1 cellular context compared by ENCODE assay signal in genomic region chr2:144519934-144520717, GRCh38.
TF ChIP-seq lines count a peak whose summit lies in the region.

ZEB2 (minus strand) TSS chr2:144520119; CDS start chr2:144517350, 2,769 bp downstream.

TF ChIP-seq in HCT116, 20 proteins besides CTCF, POLR2A, EP300 and RAD21 (continued from another document):
- TF ChIP-seq CEBPB (IDR thresholded peaks at IDR 0.05; ENCODE audit: low read depth) (no peak), EGR1 (IDR thresholded peaks at IDR 0.05; ENCODE audit: low read depth) (no peak), EZH2 (IDR thresholded peaks at IDR 0.05) (no peak), ZFX (IDR thresholded peaks at IDR 0.05) (no peak), EZH2phosphoT487 (IDR thresholded peaks at IDR 0.05; ENCODE audit: borderline replicate concordance) (no peak), ZNF274 (IDR thresholded peaks at IDR 0.05; ENCODE audit: low read depth, low read length) (no peak), MAX (IDR thresholded peaks at IDR 0.05) (no peak), SRF (IDR thresholded peaks at IDR 0.05; ENCODE audit: low read depth) (no peak), POLR2AphosphoS5 (IDR thresholded peaks at IDR 0.05; ENCODE audit: low read depth, low read length) (no peak)
